23 cellular contexts compared by ENCODE assay signal in the genomic region with DNA sequence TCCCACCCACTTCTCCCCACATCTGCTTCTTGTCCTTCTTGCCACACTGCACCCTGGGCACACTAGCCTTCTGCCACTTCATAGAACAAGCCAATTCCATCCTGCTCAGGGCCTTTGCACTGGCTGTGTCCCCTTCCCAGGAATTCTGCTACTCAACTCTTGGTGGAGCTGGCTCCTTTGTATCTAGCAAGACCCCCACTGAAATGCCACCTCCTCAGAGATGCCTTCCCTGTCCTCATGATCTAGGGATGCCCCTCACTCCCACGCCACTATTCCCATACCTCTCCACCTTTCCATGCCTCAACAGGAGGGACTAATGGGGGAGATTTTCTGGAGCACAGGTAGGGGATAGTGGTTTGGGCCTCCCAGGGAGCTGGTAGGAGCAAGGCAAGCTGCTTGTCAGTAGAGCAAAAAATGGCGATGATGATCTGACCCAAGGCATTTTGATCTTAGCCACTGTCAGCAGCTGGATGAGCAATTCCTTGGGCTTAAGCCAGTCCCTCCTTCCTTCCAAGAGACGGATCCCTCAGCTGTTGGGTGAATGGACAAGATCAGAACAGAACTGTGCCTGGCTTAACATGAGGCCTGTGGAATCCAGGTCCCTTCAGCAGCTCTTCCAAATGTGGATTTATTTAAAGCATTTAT. TPM values are rescaled to one million over a fixed set of nuclear protein-coding genes. Genes with fewer than 3 reads are reported as not detected.
DNase-seq lines count a peak whose midpoint lies in the region; ATAC-seq and TF ChIP-seq lines count a peak whose summit lies in the region.
"Had no signal": no experiment of that assay in that cellular context is flagged by ENCODE, and none has a peak within 500 bp of the region (broad histone marks: within the 10 kb centered on the region; RNA-seq: fewer than 3 reads in every experiment).

No MANE protein-coding gene starts in this region.

- TF ChIP-seq CTCF in foreskin fibroblast (IDR thresholded peaks at IDR 0.05; ENCODE audit: low read depth, low read length), result no peak

- WGBS in thymus, result 96% methylated on average over 3 of the region's 3 CpGs

- ATAC-seq in HG03565 (IDR thresholded peaks at IDR 0.05; ENCODE audit: unreplicated experiment), result no peak
- no peak for ATAC-seq in naive thymus-derived CD4-positive, alpha-beta T cell
- ATAC-seq: gastrocnemius medialis, K562, left cardiac atrium, Right ventricle myocardium inferior had no signal

- H3K27ac Mint-ChIP-seq in activated CD4-positive, alpha-beta T cell treated with anti-CD3 and anti-CD28 coated beads, Interleukin-2, amount 10 ng/mL, durations not matched to agents 24 days and 14 days, result no peak overlapping the region
- H3K27ac Mint-ChIP-seq in CD8-positive, alpha-beta memory T cell, result peak overlapping the region in 1 of 8 donors; percentile 25
- H3K27ac Mint-ChIP-seq in naive thymus-derived CD4-positive, alpha-beta T cell, result no peak overlapping the region
- H3K27ac Mint-ChIP-seq: activated naive CD4-positive, alpha-beta T cell treated with anti-CD3 and anti-CD28 coated beads, Interleukin-2, amount 50 U/mL, for 24 hours; HFFc6 had no signal

- no peaks in the 10 kb centered on the region for H3K36me3 ChIP-seq in thymus (ENCODE audit: control insufficient read depth, insufficient read depth)
- H3K36me3 ChIP-seq in CD8-positive, alpha-beta memory T cell (ENCODE audit: insufficient read depth, low read length), result no peaks in the 10 kb centered on the region
- H3K36me3 ChIP-seq in naive thymus-derived CD4-positive, alpha-beta T cell (ENCODE audit: control insufficient read depth in 2 of 3, insufficient read depth in 3 of 3, low read length in 3 of 3), result no peaks in the 10 kb centered on the region
- H3K36me3 ChIP-seq: gastrocnemius medialis, spleen, uterus had no signal

- H3K4me3 ChIP-seq in foreskin fibroblast (ENCODE audit: low read depth in 1 of 2, low read length in 2 of 2) (no peak overlapping the region), thymus (ENCODE audit: low read length) (no peak overlapping the region)
- H3K4me3 ChIP-seq in CD8-positive, alpha-beta memory T cell (ENCODE audit: low read length), result no peak overlapping the region
- no peak overlapping the region for H3K4me3 ChIP-seq in naive thymus-derived CD4-positive, alpha-beta T cell (ENCODE audit: low read length)
- H3K4me3 ChIP-seq: coronary artery, gastrocnemius medialis, K562, spleen, uterus had no signal

- H3K9me3 ChIP-seq in thymus (ENCODE audit: control insufficient read depth), result no peaks in the 10 kb centered on the region
- H3K9me3 ChIP-seq in CD8-positive, alpha-beta memory T cell (ENCODE audit: low read length), result no peaks in the 10 kb centered on the region
- H3K9me3 ChIP-seq in naive thymus-derived CD4-positive, alpha-beta T cell (ENCODE audit: control insufficient read depth in 2 of 3, low read length in 3 of 3), result no peaks in the 10 kb centered on the region
- H3K9me3 ChIP-seq: gastrocnemius medialis, spleen, uterus had no signal

- DNase-seq in activated CD4-positive, alpha-beta T cell treated with anti-CD3 and anti-CD28 coated beads, Interleukin-2, amount 10 ng/mL, durations not matched to agents 24 days and 14 days, result peak; percentile 50
- DNase-seq in activated CD4-positive, alpha-beta T cell treated with anti-CD3 and anti-CD28 coated beads, Interleukin-2, amount 50 U/mL, for 48 hours, result no peak
- DNase-seq in RPMI7951 (ENCODE audit: low read depth) (peak; percentile 65), foreskin fibroblast (peak; percentile 39 to 63)
- no peak for DNase-seq in CD8-positive, alpha-beta memory T cell
- no peak for DNase-seq in naive thymus-derived CD4-positive, alpha-beta T cell
- DNase-seq: gastrocnemius medialis; HFFc6; left cardiac atrium; mesendoderm; NCI-H1048; NCI-H2029 treated with DMSO at 0.1 percent for 48 hours; NCI-H526; spleen; stimulated activated CD8-positive, alpha-beta memory T cell treated with anti-CD3 and anti-CD28 coated beads, Interleukin-4, amount 100 ng/mL, for 48 hours had no signal

- H3K9me3 Mint-ChIP-seq in activated CD4-positive, alpha-beta T cell treated with anti-CD3 and anti-CD28 coated beads, Interleukin-2, amount 10 ng/mL, durations not matched to agents 24 days and 14 days, result no peaks in the 10 kb centered on the region
- no peaks in the 10 kb centered on the region for H3K9me3 Mint-ChIP-seq in CD8-positive, alpha-beta memory T cell
- no peaks in the 10 kb centered on the region for H3K9me3 Mint-ChIP-seq in naive thymus-derived CD4-positive, alpha-beta T cell
- H3K9me3 Mint-ChIP-seq: activated naive CD4-positive, alpha-beta T cell treated with anti-CD3 and anti-CD28 coated beads, Interleukin-2, amount 50 U/mL, for 24 hours; HFFc6 had no signal

- H3K4me1 Mint-ChIP-seq in activated CD4-positive, alpha-beta T cell treated with anti-CD3 and anti-CD28 coated beads, Interleukin-2, amount 10 ng/mL, durations not matched to agents 24 days and 14 days, result peaks cover 14% of the 10 kb centered on the region
- peaks cover 8 to 11% (median 11%) of the 10 kb centered on the region in 3 donors for H3K4me1 Mint-ChIP-seq in CD8-positive, alpha-beta memory T cell
- peaks cover 0 to 11% (median 11%) of the 10 kb centered on the region in 7 donors for H3K4me1 Mint-ChIP-seq in naive thymus-derived CD4-positive, alpha-beta T cell

- peak overlapping the region; percentile 5 for H3K27ac ChIP-seq in thymus (ENCODE audit: low read depth)
- no peak overlapping the region for H3K27ac ChIP-seq in CD8-positive, alpha-beta memory T cell (ENCODE audit: low read depth, low read length)
- no peak overlapping the region for H3K27ac ChIP-seq in naive thymus-derived CD4-positive, alpha-beta T cell (ENCODE audit: low read depth, low read length)
- H3K27ac ChIP-seq: C4-2B, coronary artery, gastrocnemius medialis, spleen, uterus had no signal

- peaks cover 8% of the 10 kb centered on the region for H3K4me1 ChIP-seq in thymus (ENCODE audit: control insufficient read depth, insufficient read depth, low read length)
- peaks cover 9% of the 10 kb centered on the region for H3K4me1 ChIP-seq in CD8-positive, alpha-beta memory T cell (ENCODE audit: insufficient read depth, low read length)
- H3K4me1 ChIP-seq in naive thymus-derived CD4-positive, alpha-beta T cell (ENCODE audit: control insufficient read depth in 2 of 2, insufficient read depth in 2 of 2, low read length in 2 of 2), result peaks cover 5 to 7% of the 10 kb centered on the region in 2 donors
- H3K4me1 ChIP-seq: uterus had no signal

- H3K36me3 Mint-ChIP-seq in activated CD4-positive, alpha-beta T cell treated with anti-CD3 and anti-CD28 coated beads, Interleukin-2, amount 10 ng/mL, durations not matched to agents 24 days and 14 days (ENCODE audit: low read depth), result peaks cover 1% of the 10 kb centered on the region
- peaks cover 0 to 4% (median 0%) of the 10 kb centered on the region in 3 donors for H3K36me3 Mint-ChIP-seq in CD8-positive, alpha-beta memory T cell
- H3K36me3 Mint-ChIP-seq in naive thymus-derived CD4-positive, alpha-beta T cell, result no peaks in the 10 kb centered on the region
- H3K36me3 Mint-ChIP-seq: activated naive CD4-positive, alpha-beta T cell treated with anti-CD3 and anti-CD28 coated beads, Interleukin-2, amount 50 U/mL, for 24 hours had no signal

- peaks cover 72% of the 10 kb centered on the region for H3K27me3 Mint-ChIP-seq in activated CD4-positive, alpha-beta T cell treated with anti-CD3 and anti-CD28 coated beads, Interleukin-2, amount 10 ng/mL, durations not matched to agents 24 days and 14 days
- H3K27me3 Mint-ChIP-seq in CD8-positive, alpha-beta memory T cell, result peaks cover 3 to 13% of the 10 kb centered on the region in 2 donors
- peaks cover 5 to 74% (median 10%) of the 10 kb centered on the region in 5 donors for H3K27me3 Mint-ChIP-seq in naive thymus-derived CD4-positive, alpha-beta T cell
- H3K27me3 Mint-ChIP-seq: activated naive CD4-positive, alpha-beta T cell treated with anti-CD3 and anti-CD28 coated beads, Interleukin-2, amount 50 U/mL, for 24 hours had no signal

- no peak overlapping the region for H3K4me3 Mint-ChIP-seq in activated CD4-positive, alpha-beta T cell treated with anti-CD3 and anti-CD28 coated beads, Interleukin-2, amount 10 ng/mL, durations not matched to agents 24 days and 14 days
- peak overlapping the region in 1 of 7 donors; percentile 76 for H3K4me3 Mint-ChIP-seq in CD8-positive, alpha-beta memory T cell
- peak overlapping the region in 1 of 10 donors; percentile 26 for H3K4me3 Mint-ChIP-seq in naive thymus-derived CD4-positive, alpha-beta T cell
- H3K4me3 Mint-ChIP-seq: activated naive CD4-positive, alpha-beta T cell treated with anti-CD3 and anti-CD28 coated beads, Interleukin-2, amount 50 U/mL, for 24 hours; HFFc6 had no signal

- POLR2A ChIA-PET in CD8-positive, alpha-beta memory T cell (lab: Charles Lee), result no interaction called here
- POLR2A ChIA-PET in naive thymus-derived CD4-positive, alpha-beta T cell (lab: Charles Lee), result no interaction called here

- CTCF ChIA-PET in CD8-positive, alpha-beta memory T cell (lab: Charles Lee), result interaction anchor here (1.1 to 2.4 kb wide), 4 partner anchors 33 to 215 kb away, joined by 3 to 9 read pairs (median 4); no protein-coding TSS in a partner anchor
- CTCF ChIA-PET in naive thymus-derived CD4-positive, alpha-beta T cell (lab: Charles Lee), result no interaction called here

- H3K27me3 ChIP-seq in thymus (ENCODE audit: control insufficient read depth, insufficient read depth), result peaks cover 18% of the 10 kb centered on the region
- peaks cover 4% of the 10 kb centered on the region for H3K27me3 ChIP-seq in CD8-positive, alpha-beta memory T cell (ENCODE audit: insufficient read depth, low read length, poor library complexity, severe bottlenecking)
- no peaks in the 10 kb centered on the region for H3K27me3 ChIP-seq in naive thymus-derived CD4-positive, alpha-beta T cell (ENCODE audit: control insufficient read depth in 2 of 2, insufficient read depth in 2 of 2, low read length in 2 of 2)
- H3K27me3 ChIP-seq: gastrocnemius medialis, uterus had no signal

- intact Hi-C loops in activated CD4-positive, alpha-beta T cell treated with anti-CD3 and anti-CD28 coated beads, Interleukin-2, amount 10 ng/mL, durations not matched to agents 24 days and 14 days (cut with micrococcal nuclease), result loop anchor here (10.0 kb wide), 1 partner anchor 568 kb away; no protein-coding TSS in a partner anchor
- intact Hi-C loops in naive thymus-derived CD4-positive, alpha-beta T cell (cut with micrococcal nuclease), result loop anchor here in 1 of 2 donors (10.0 kb wide), 2 partner anchors 972 to 1458 kb away; a partner anchor contains a TSS

RNA-seq across cellular contexts. Expression of a gene that starts 4.1 kb away (rescaled TPM):
- 1.4 and 1.9 TPM in 2 replicates for total RNA-seq in activated CD4-positive, alpha-beta T cell treated with anti-CD3 and anti-CD28 coated beads, Interleukin-2, amount 10 ng/mL, durations not matched to agents 24 days and 14 days
- 2.0 and 2.9 TPM in 2 replicates for total RNA-seq in RPMI7951 (2014; rRNA removed; shearing (Covaris generic))
- 2.1 TPM for polyA plus RNA-seq in thymus
- 1 to 10 TPM; 5.6 to 7.7 TPM for total RNA-seq in CD8-positive, alpha-beta memory T cell
- 3.1 TPM for polyA plus RNA-seq in CD8-positive, alpha-beta memory T cell
- total RNA-seq in naive thymus-derived CD4-positive, alpha-beta T cell, result 1 to 10 TPM; 2.2 to 8.8 (median 6.4) TPM
- 1 to 10 TPM in 1 of 2 donors, under 1 TPM in 1; 0.44 to 1.1 TPM for polyA plus RNA-seq in naive thymus-derived CD4-positive, alpha-beta T cell

Comparison
In these comparisons a context has a peak if more than half of its experiments do, and no peak if none do; other contexts are left out.
1. DNase-seq: peak in activated CD4-positive, alpha-beta T cell treated with anti-CD3 and anti-CD28 coated beads, Interleukin-2, amount 10 ng/mL, durations not matched to agents 24 days and 14 days (single experiment), RPMI7951 (single experiment) and foreskin fibroblast (2 of 2); none in activated CD4-positive, alpha-beta T cell treated with anti-CD3 and anti-CD28 coated beads, Interleukin-2, amount 50 U/mL, for 48 hours (0 of 2), CD8-positive, alpha-beta memory T cell (0 of 5) and naive thymus-derived CD4-positive, alpha-beta T cell (0 of 9).